Comparison of ENCODE assay signal across 1 cellular context in the genomic region with DNA sequence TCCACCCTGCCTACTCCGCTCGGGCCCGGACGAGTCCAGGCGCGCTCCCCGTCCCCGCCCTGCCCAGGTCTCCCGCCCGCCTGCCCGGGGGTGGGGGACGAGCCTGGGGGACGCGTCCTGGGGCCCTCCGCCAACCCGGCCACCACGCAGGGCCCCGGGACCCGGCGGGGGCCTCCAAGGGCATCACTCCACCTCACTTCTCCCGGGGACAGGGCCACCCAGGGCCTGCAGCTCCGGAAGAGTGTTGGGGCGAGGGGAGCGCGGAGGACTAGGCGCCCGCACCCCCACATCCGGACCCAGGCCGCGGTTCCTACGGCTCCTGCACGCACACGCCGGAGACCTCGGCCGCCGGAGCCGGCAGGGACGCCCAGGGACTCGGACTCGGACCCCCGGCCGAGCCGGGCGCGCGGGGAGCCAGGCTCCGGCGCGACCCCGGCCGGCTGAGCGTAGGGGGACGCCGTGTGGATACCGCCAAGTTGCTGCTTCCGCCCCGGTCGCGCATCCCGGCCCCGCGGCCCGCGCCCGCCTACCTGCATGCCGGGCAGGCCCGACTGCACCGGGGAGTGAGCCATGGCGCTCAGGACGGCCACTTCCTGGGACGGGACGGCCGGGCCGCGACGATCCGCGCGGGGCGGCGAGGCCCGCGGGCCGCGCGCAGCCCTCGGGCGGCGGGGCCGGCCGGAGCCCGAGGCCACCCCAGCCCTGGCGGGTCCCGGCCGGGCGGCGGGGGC.
TF ChIP-seq lines count a peak whose summit lies in the region.

No MANE protein-coding gene starts in this region.

TF ChIP-seq in HepG2, 621 proteins besides CTCF, POLR2A, EP300 and RAD21 (continued from another document and continues in another):
- TF ChIP-seq, protein P1, sequence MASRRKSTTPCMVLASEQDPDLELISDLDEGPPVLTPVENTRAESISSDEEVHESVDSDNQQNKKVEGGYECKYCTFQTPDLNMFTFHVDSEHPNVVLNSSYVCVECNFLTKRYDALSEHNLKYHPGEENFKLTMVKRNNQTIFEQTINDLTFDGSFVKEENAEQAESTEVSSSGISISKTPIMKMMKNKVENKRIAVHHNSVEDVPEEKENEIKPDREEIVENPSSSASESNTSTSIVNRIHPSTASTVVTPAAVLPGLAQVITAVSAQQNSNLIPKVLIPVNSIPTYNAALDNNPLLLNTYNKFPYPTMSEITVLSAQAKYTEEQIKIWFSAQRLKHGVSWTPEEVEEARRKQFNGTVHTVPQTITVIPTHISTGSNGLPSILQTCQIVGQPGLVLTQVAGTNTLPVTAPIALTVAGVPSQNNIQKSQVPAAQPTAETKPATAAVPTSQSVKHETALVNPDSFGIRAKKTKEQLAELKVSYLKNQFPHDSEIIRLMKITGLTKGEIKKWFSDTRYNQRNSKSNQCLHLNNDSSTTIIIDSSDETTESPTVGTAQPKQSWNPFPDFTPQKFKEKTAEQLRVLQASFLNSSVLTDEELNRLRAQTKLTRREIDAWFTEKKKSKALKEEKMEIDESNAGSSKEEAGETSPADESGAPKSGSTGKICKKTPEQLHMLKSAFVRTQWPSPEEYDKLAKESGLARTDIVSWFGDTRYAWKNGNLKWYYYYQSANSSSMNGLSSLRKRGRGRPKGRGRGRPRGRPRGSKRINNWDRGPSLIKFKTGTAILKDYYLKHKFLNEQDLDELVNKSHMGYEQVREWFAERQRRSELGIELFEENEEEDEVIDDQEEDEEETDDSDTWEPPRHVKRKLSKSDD (CRISPR knock-in tag; IDR thresholded peaks at IDR 0.05; ENCODE audit: low read depth), result no peak
- TF ChIP-seq, protein P2, sequence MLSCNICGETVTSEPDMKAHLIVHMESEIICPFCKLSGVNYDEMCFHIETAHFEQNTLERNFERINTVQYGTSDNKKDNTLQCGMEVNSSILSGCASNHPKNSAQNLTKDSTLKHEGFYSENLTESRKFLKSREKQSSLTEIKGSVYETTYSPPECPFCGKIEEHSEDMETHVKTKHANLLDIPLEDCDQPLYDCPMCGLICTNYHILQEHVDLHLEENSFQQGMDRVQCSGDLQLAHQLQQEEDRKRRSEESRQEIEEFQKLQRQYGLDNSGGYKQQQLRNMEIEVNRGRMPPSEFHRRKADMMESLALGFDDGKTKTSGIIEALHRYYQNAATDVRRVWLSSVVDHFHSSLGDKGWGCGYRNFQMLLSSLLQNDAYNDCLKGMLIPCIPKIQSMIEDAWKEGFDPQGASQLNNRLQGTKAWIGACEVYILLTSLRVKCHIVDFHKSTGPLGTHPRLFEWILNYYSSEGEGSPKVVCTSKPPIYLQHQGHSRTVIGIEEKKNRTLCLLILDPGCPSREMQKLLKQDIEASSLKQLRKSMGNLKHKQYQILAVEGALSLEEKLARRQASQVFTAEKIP (CRISPR knock-in tag; IDR thresholded peaks at IDR 0.05; ENCODE audit: borderline replicate concordance), result no peak
- TF ChIP-seq SOX13 (IDR thresholded peaks at IDR 0.05) (no peak), SOX13 (CRISPR knock-in tag; conservative IDR thresholded peaks at IDR 0.05 in 1 of 2, IDR thresholded peaks at IDR 0.05 in 1 of 2) (no peak), ETV5 (CRISPR knock-in tag; IDR thresholded peaks at IDR 0.05; ENCODE audit: borderline replicate concordance) (no peak), TOPORS (CRISPR knock-in tag; IDR thresholded peaks at IDR 0.05) (no peak), SRY (CRISPR knock-in tag; IDR thresholded peaks at IDR 0.05) (no peak), GATAD1 (CRISPR knock-in tag; IDR thresholded peaks at IDR 0.05) (no peak), ZNF83 (CRISPR knock-in tag; IDR thresholded peaks at IDR 0.05; ENCODE audit: borderline replicate concordance) (no peak), POLR2AphosphoS2 (IDR thresholded peaks at IDR 0.05; ENCODE audit: low read depth, low read length) (no peak), NR2F1 (CRISPR knock-in tag; IDR thresholded peaks at IDR 0.05) (no peak), RBM39 (IDR thresholded peaks at IDR 0.05; ENCODE audit: low read depth, low read length, poor library complexity, severe bottlenecking) (no peak), ZNF253 (CRISPR knock-in tag; IDR thresholded peaks at IDR 0.05; ENCODE audit: borderline replicate concordance) (no peak), ATF7 (IDR thresholded peaks at IDR 0.05) (no peak), ATF7 (CRISPR knock-in tag; IDR thresholded peaks at IDR 0.05) (no peak), ZSCAN21 (CRISPR knock-in tag; IDR thresholded peaks at IDR 0.05; ENCODE audit: borderline replicate concordance) (no peak), ZSCAN9 (CRISPR knock-in tag; IDR thresholded peaks at IDR 0.05; ENCODE audit: borderline replicate concordance) (no peak), ZNF20 (CRISPR knock-in tag; IDR thresholded peaks at IDR 0.05) (no peak), ZFP37 (CRISPR knock-in tag; IDR thresholded peaks at IDR 0.05; ENCODE audit: borderline replicate concordance) (no peak), SIX4 (CRISPR knock-in tag; IDR thresholded peaks at IDR 0.05) (no peak), KAT7 (CRISPR knock-in tag; IDR thresholded peaks at IDR 0.05; ENCODE audit: borderline replicate concordance) (peak; percentile 44; the same call in 1 of the 2 replicates), SOX6 (IDR thresholded peaks at IDR 0.05) (no peak), SOX6 (CRISPR knock-in tag; IDR thresholded peaks at IDR 0.05) (no peak), BHLHE40 (IDR thresholded peaks at IDR 0.05; ENCODE audit: low read length) (no peak), MATR3 (CRISPR knock-in tag; IDR thresholded peaks at IDR 0.05) (no peak), ARNTL (CRISPR knock-in tag; IDR thresholded peaks at IDR 0.05) (no peak), ZNF782 (CRISPR knock-in tag; IDR thresholded peaks at IDR 0.05; ENCODE audit: borderline replicate concordance) (no peak), ZNF180 (CRISPR knock-in tag; IDR thresholded peaks at IDR 0.05; ENCODE audit: borderline replicate concordance, low read depth) (no peak), PAX8 (CRISPR knock-in tag; IDR thresholded peaks at IDR 0.05; ENCODE audit: borderline replicate concordance) (no peak), ZSCAN29 (CRISPR knock-in tag; conservative IDR thresholded peaks at IDR 0.05) (no peak)
- TF ChIP-seq, protein P3, sequence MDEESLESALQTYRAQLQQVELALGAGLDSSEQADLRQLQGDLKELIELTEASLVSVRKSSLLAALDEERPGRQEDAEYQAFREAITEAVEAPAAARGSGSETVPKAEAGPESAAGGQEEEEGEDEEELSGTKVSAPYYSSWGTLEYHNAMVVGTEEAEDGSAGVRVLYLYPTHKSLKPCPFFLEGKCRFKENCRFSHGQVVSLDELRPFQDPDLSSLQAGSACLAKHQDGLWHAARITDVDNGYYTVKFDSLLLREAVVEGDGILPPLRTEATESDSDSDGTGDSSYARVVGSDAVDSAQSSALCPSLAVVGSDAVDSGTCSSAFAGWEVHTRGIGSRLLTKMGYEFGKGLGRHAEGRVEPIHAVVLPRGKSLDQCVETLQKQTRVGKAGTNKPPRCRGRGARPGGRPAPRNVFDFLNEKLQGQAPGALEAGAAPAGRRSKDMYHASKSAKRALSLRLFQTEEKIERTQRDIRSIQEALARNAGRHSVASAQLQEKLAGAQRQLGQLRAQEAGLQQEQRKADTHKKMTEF (CRISPR knock-in tag; IDR thresholded peaks at IDR 0.05), result peak; percentile 43; the same call in 1 of the 2 replicates
- TF ChIP-seq, protein P4, sequence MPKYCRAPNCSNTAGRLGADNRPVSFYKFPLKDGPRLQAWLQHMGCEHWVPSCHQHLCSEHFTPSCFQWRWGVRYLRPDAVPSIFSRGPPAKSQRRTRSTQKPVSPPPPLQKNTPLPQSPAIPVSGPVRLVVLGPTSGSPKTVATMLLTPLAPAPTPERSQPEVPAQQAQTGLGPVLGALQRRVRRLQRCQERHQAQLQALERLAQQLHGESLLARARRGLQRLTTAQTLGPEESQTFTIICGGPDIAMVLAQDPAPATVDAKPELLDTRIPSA (CRISPR knock-in tag; IDR thresholded peaks at IDR 0.05; ENCODE audit: borderline replicate concordance), result no peak
- TF ChIP-seq, protein P5, sequence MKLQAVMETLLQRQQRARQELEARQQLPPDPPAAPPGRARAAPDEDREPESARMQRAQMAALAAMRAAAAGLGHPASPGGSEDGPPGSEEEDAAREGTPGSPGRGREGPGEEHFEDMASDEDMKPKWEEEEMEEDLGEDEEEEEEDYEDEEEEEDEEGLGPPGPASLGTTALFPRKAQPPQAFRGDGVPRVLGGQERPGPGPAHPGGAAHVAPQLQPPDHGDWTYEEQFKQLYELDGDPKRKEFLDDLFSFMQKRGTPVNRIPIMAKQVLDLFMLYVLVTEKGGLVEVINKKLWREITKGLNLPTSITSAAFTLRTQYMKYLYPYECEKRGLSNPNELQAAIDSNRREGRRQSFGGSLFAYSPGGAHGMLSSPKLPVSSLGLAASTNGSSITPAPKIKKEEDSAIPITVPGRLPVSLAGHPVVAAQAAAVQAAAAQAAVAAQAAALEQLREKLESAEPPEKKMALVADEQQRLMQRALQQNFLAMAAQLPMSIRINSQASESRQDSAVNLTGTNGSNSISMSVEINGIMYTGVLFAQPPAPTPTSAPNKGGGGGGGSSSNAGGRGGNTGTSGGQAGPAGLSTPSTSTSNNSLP (IDR thresholded peaks at IDR 0.05; ENCODE audit: low read depth, low read length), result no peak
- TF ChIP-seq, protein P6, sequence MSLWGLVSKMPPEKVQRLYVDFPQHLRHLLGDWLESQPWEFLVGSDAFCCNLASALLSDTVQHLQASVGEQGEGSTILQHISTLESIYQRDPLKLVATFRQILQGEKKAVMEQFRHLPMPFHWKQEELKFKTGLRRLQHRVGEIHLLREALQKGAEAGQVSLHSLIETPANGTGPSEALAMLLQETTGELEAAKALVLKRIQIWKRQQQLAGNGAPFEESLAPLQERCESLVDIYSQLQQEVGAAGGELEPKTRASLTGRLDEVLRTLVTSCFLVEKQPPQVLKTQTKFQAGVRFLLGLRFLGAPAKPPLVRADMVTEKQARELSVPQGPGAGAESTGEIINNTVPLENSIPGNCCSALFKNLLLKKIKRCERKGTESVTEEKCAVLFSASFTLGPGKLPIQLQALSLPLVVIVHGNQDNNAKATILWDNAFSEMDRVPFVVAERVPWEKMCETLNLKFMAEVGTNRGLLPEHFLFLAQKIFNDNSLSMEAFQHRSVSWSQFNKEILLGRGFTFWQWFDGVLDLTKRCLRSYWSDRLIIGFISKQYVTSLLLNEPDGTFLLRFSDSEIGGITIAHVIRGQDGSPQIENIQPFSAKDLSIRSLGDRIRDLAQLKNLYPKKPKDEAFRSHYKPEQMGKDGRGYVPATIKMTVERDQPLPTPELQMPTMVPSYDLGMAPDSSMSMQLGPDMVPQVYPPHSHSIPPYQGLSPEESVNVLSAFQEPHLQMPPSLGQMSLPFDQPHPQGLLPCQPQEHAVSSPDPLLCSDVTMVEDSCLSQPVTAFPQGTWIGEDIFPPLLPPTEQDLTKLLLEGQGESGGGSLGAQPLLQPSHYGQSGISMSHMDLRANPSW (CRISPR knock-in tag; IDR thresholded peaks at IDR 0.05; ENCODE audit: borderline replicate concordance), result no peak
- TF ChIP-seq, protein P7, sequence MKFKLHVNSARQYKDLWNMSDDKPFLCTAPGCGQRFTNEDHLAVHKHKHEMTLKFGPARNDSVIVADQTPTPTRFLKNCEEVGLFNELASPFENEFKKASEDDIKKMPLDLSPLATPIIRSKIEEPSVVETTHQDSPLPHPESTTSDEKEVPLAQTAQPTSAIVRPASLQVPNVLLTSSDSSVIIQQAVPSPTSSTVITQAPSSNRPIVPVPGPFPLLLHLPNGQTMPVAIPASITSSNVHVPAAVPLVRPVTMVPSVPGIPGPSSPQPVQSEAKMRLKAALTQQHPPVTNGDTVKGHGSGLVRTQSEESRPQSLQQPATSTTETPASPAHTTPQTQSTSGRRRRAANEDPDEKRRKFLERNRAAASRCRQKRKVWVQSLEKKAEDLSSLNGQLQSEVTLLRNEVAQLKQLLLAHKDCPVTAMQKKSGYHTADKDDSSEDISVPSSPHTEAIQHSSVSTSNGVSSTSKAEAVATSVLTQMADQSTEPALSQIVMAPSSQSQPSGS (CRISPR knock-in tag; IDR thresholded peaks at IDR 0.05), result no peak
- TF ChIP-seq, protein P8, sequence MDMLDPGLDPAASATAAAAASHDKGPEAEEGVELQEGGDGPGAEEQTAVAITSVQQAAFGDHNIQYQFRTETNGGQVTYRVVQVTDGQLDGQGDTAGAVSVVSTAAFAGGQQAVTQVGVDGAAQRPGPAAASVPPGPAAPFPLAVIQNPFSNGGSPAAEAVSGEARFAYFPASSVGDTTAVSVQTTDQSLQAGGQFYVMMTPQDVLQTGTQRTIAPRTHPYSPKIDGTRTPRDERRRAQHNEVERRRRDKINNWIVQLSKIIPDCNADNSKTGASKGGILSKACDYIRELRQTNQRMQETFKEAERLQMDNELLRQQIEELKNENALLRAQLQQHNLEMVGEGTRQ (IDR thresholded peaks at IDR 0.05; ENCODE audit: low read depth, low read length), result no peak
- TF ChIP-seq, protein P8 (CRISPR knock-in tag; IDR thresholded peaks at IDR 0.05; ENCODE audit: borderline replicate concordance), result no peak
